In the genomic region with DNA sequence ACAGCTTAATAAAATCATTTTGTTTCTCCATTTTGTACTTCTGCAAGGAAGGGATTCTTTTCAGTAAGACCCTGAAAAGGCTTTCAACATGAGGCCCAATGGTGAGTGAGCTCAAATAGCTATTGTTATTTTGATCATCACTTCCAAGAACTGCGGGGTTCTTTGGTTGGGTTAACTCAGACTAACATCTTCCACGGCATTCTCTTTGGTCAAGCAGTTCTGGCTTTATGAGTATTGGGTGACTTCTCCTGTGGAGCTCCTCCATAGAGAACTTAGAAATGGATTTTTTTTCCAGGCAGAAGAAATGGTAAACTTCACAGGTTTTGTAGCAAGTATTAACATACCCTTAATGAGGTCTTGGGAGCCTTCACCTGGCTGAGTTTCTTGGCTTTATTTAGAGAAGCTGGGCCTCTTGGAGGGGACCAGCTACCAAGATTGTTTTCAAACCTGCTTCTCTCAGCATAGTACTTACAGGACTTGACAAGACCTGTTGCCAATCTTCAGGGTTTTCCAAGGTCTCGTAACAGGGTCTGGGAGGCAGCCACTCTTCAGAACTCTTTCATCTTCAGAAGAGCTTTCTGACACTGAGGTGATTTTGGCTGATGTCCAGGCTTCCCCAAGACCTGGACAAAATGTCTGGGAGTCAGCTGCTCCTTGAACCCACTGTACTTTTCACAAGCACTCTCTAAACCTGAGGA, we compare ENCODE assay signal across 15 cellular contexts.
DNase-seq lines count a peak whose midpoint lies in the region; ATAC-seq, FAIRE-seq and TF ChIP-seq lines count a peak whose summit lies in the region.
"Had no signal": no experiment of that assay in that cellular context is flagged by ENCODE, and none has a peak within 500 bp of the region (broad histone marks: within the 10 kb centered on the region; RNA-seq: fewer than 3 reads in every experiment).

No MANE protein-coding gene starts in this region.

- TF ChIP-seq POLR2A in body of pancreas (IDR thresholded peaks at IDR 0.05) (no peak), HepG2 (IDR thresholded peaks at IDR 0.05; ENCODE audit: insufficient read depth in 1 of 2, low read depth in 2 of 2, low read length in 2 of 2) (no peak)

- WGBS in body of pancreas, 2 donors: 75 to 78% methylated on average over 3 of the region's 3 CpGs
- WGBS in mesenchymal stem cell: 94% methylated on average over 3 of the region's 3 CpGs
- WGBS in HepG2 (ENCODE audit: low lambda C conversion rate): 51% methylated on average over 3 of the region's 3 CpGs

- TF ChIP-seq CTCF in GM23338 (conservative IDR thresholded peaks at IDR 0.05; ENCODE audit: low read depth in 2 of 2): no peak
- no peak for TF ChIP-seq CTCF in body of pancreas (IDR thresholded peaks at IDR 0.05)
- no peak for TF ChIP-seq CTCF in HepG2 (CRISPR knock-in tag; IDR thresholded peaks at IDR 0.05)

- no peak overlapping the region for H4K8ac ChIP-seq in mesenchymal stem cell (ENCODE audit: low read length)

- intact Hi-C loops in body of pancreas (cut with DNase I): no loop called here
- intact Hi-C loops in HepG2 (cut with micrococcal nuclease; ENCODE audit: unreplicated experiment): no loop called here

- no peak overlapping the region for H3K9ac ChIP-seq in mesenchymal stem cell (ENCODE audit: low read length)
- H3K9ac ChIP-seq in HepG2 (ENCODE audit: insufficient read depth, low read depth, low read length): no peak overlapping the region

- H3K4me1 Mint-ChIP-seq in GM23338: peaks cover 10% of the 10 kb centered on the region

- no peaks in the 10 kb centered on the region for H3K27me3 Mint-ChIP-seq in GM23338 (ENCODE audit: insufficient read depth, low read depth, poor library complexity)
- H3K27me3 Mint-ChIP-seq: CD4-positive, alpha-beta T cell had no signal

- DNase-seq in GM23338 (ENCODE audit: low spot score) (peak; percentile 14), body of pancreas (peak in 2 of 4 donors; percentile 27 to 43), mesenchymal stem cell (no peak), NK-92 (lab: John Stamatoyannopoulos, UW; ENCODE audit: unreplicated experiment) (no peak), HepG2 (ENCODE audit: low spot score) (no peak)
- DNase-seq: ACHN; Caco-2; CD4-positive, alpha-beta T cell; GF-D8; H9 had no signal

- H3K27ac Mint-ChIP-seq in GM23338: no peak overlapping the region
- H3K27ac Mint-ChIP-seq: CD4-positive, alpha-beta T cell; H9 had no signal

- no peak overlapping the region for H3K4me2 ChIP-seq in GM23338
- H3K4me2 ChIP-seq in mesenchymal stem cell (ENCODE audit: low read length, poor library complexity, severe bottlenecking): no peak overlapping the region
- H3K4me2 ChIP-seq in HepG2 (ENCODE audit: low read depth, low read length): no peak overlapping the region

- no peak overlapping the region for H2AK5ac ChIP-seq in mesenchymal stem cell (ENCODE audit: low read length, severe bottlenecking)

- H4K20me1 ChIP-seq in GM23338 (replicated peaks; ENCODE audit: insufficient read depth) (no peaks in the 10 kb centered on the region), HepG2 (ENCODE audit: insufficient read depth, low read length) (no peaks in the 10 kb centered on the region)

- H4K91ac ChIP-seq in mesenchymal stem cell (ENCODE audit: low read length): no peak overlapping the region

- H3K4me3 ChIP-seq in GM23338 (no peak overlapping the region), body of pancreas (no peak overlapping the region), mesenchymal stem cell (ENCODE audit: insufficient read depth in 1 of 2, low read depth in 1 of 2, low read length in 2 of 2) (no peak overlapping the region), HepG2 (replicated peaks in 1 of 3; ENCODE audit: insufficient read depth in 1 of 3, low read depth in 2 of 3, low read length in 3 of 3) (no peak overlapping the region)

- TF ChIP-seq EP300 in HepG2 (IDR thresholded peaks at IDR 0.05; ENCODE audit: low read depth in 2 of 2, low read length in 2 of 2): no peak
- no peak for TF ChIP-seq EP300 in HepG2 (CRISPR knock-in tag; IDR thresholded peaks at IDR 0.05; ENCODE audit: borderline replicate concordance)

- H3K4me1 ChIP-seq in GM23338 (ENCODE audit: insufficient read depth) (no peaks in the 10 kb centered on the region), body of pancreas (peaks cover 70% of the 10 kb centered on the region), mesenchymal stem cell (ENCODE audit: control insufficient read depth, insufficient read depth, low read depth, low read length) (no peaks in the 10 kb centered on the region), HepG2 (ENCODE audit: insufficient read depth, low read length) (no peaks in the 10 kb centered on the region)

- H3K4ac ChIP-seq in mesenchymal stem cell (ENCODE audit: low read depth in 1 of 2, low read length in 2 of 2): no peak overlapping the region

- peak overlapping the region; percentile 15 for H2BK15ac ChIP-seq in mesenchymal stem cell (ENCODE audit: low read depth, poor library complexity, severe bottlenecking)

- in situ Hi-C loops in HepG2 (cut with HindIII; ENCODE audit: extremely low pct_ligation_motif_present, low pct_unique_long_range_greater_than_20kb): no loop called here

- H3K36me3 ChIP-seq in GM23338 (ENCODE audit: insufficient read depth) (no peaks in the 10 kb centered on the region), body of pancreas (replicated peaks in 1 of 2; ENCODE audit: insufficient read depth in 1 of 2, low read depth in 2 of 2) (no peaks in the 10 kb centered on the region), mesenchymal stem cell (ENCODE audit: control insufficient read depth in 1 of 2, insufficient read depth in 2 of 2, low read depth in 1 of 2, low read length in 2 of 2) (no peaks in the 10 kb centered on the region), HepG2 (replicated peaks in 1 of 2; ENCODE audit: control insufficient read depth in 1 of 2, insufficient read depth in 2 of 2, low read length in 2 of 2) (no peaks in the 10 kb centered on the region)

- no peak overlapping the region for H2BK5ac ChIP-seq in mesenchymal stem cell (ENCODE audit: low read depth, low read length, poor library complexity, severe bottlenecking)

- H3K27ac ChIP-seq in GM23338 (ENCODE audit: low read depth): no peak overlapping the region
- H3K27ac ChIP-seq in body of pancreas: peak overlapping the region in 3 of 4 donors; percentile 0 to 27 (median 19)
- no peak overlapping the region for H3K27ac ChIP-seq in mesenchymal stem cell (ENCODE audit: low read length, poor library complexity, severe bottlenecking)
- H3K27ac ChIP-seq in HepG2 (ENCODE audit: extremely low read length, insufficient read depth, low read length): no peak overlapping the region
- H3K27ac ChIP-seq: C4-2B had no signal

- H2BK12ac ChIP-seq in mesenchymal stem cell (ENCODE audit: low read length in 2 of 2): no peak overlapping the region

- no peak for TF ChIP-seq RAD21 in HepG2 (CRISPR knock-in tag; IDR thresholded peaks at IDR 0.05)

- H3K9me3 ChIP-seq in body of pancreas (no peaks in the 10 kb centered on the region), mesenchymal stem cell (ENCODE audit: control insufficient read depth, low read length) (no peaks in the 10 kb centered on the region), HepG2 (ENCODE audit: low read length) (peaks cover 97% of the 10 kb centered on the region)
- H3K9me3 ChIP-seq: Caco-2 had no signal

- H3K79me2 ChIP-seq in GM23338 (replicated peaks; ENCODE audit: insufficient read depth) (no peaks in the 10 kb centered on the region), HepG2 (ENCODE audit: insufficient read depth, low read length) (no peaks in the 10 kb centered on the region)

- CTCF ChIA-PET in HepG2 (lab: Yijun Ruan, JAX; ENCODE audit: low intra/inter-chr PET ratio, low total read pairs): no interaction called here

- FAIRE-seq in HepG2 (lab: Jason Lieb, UNC): no peak
- FAIRE-seq: A204.1, D721Med, H1 had no signal

- no peak overlapping the region for H3K14ac ChIP-seq in mesenchymal stem cell (ENCODE audit: low read length in 2 of 2)

- POLR2A ChIA-PET in HepG2 (lab: Yijun Ruan, JAX): no interaction called here

- BruUV-seq in HepG2 (replicated peaks; lab: Mats Ljungman, UMichigan): no TSS peak

- no peak for ATAC-seq in GM23338
- no peak for ATAC-seq in body of pancreas
- no peak for ATAC-seq in HepG2
- no peak for ATAC-seq in HG02970 (IDR thresholded peaks at IDR 0.05; ENCODE audit: low FRiP score, unreplicated experiment)

- no peaks in the 10 kb centered on the region for H3K36me3 Mint-ChIP-seq in GM23338 (ENCODE audit: low read depth)

- no peak overlapping the region for H3K18ac ChIP-seq in mesenchymal stem cell (ENCODE audit: low read depth in 1 of 2, low read length in 2 of 2)

- no peak overlapping the region for H3K4me3 Mint-ChIP-seq in GM23338
- H3K4me3 Mint-ChIP-seq: CD4-positive, alpha-beta T cell; H9 had no signal

- H2AFZ ChIP-seq in GM23338: no peak overlapping the region
- no peak overlapping the region for H2AFZ ChIP-seq in mesenchymal stem cell (ENCODE audit: low read depth, low read length)
- no peak overlapping the region for H2AFZ ChIP-seq in HepG2 (ENCODE audit: low read length)

- H2BK120ac ChIP-seq in mesenchymal stem cell (ENCODE audit: low read depth, low read length): no peak overlapping the region

- peaks cover 21% of the 10 kb centered on the region; the same call in 1 of the 2 replicates for H3K9me2 ChIP-seq in GM23338 (ENCODE audit: insufficient read depth)

- no peak overlapping the region for H3K23ac ChIP-seq in mesenchymal stem cell (ENCODE audit: low read length in 2 of 2)

- H3F3A ChIP-seq in GM23338 (replicated peaks; ENCODE audit: low read depth): no peaks in the 10 kb centered on the region

- no peaks in the 10 kb centered on the region for H3K79me1 ChIP-seq in mesenchymal stem cell (replicated peaks; ENCODE audit: low read length, poor library complexity, severe bottlenecking)

- H3K27me3 ChIP-seq in GM23338 (ENCODE audit: insufficient read depth) (no peaks in the 10 kb centered on the region), body of pancreas (no peaks in the 10 kb centered on the region), mesenchymal stem cell (ENCODE audit: control insufficient read depth in 1 of 2, insufficient read depth in 1 of 2, low read length in 2 of 2) (peaks cover 0 to 10% of the 10 kb centered on the region in 2 experiments), HepG2 (ENCODE audit: control insufficient read depth in 1 of 2, insufficient read depth in 2 of 2, low read length in 2 of 2) (no peaks in the 10 kb centered on the region)

- H3K9me3 Mint-ChIP-seq in GM23338: no peaks in the 10 kb centered on the region
- H3K9me3 Mint-ChIP-seq: H9 had no signal

TF ChIP-seq in GM23338, 12 proteins besides CTCF, POLR2A, EP300 and RAD21 (continues in another document):
- TF ChIP-seq JUNB (IDR thresholded peaks at IDR 0.05; ENCODE audit: unreplicated experiment): no peak

TF ChIP-seq in HepG2, 621 proteins besides CTCF, POLR2A, EP300 and RAD21 (continues in another document):
- no peak for TF ChIP-seq ELF3 (CRISPR knock-in tag; IDR thresholded peaks at IDR 0.05)

Comparison
In these comparisons a context has a peak if more than half of its experiments do, and no peak if none do; other contexts are left out.
1. H3K27ac ChIP-seq: peak in body of pancreas (3 of 4); none in GM23338 (single experiment), mesenchymal stem cell (single experiment) and HepG2 (single experiment).